In the genomic region with DNA sequence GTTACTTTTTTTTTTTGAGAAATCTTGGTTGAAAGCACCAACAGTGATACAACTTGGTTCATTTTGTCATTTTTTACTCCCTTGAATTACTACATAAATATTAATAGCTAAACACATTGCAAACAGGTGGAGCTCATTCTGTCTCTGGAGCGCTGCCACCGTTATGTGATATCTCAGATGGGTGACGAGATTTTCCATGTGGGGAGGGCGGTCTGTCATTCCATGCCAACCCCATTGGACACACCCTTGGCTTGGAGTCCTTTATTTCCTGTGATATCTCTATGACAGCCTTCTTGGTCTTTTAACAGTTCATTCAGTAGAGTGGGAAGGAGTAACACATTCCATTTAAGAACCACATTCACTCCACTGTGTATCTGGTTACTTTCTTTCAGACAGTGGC, we compare ENCODE assay signal across 29 cellular contexts.
"Had no signal": no experiment of that assay in that cellular context is flagged by ENCODE, and none has a peak within 500 bp of the region (broad histone marks: within the 10 kb centered on the region; RNA-seq: fewer than 3 reads in every experiment).

No MANE protein-coding gene starts in this region.

- ATAC-seq: esophagus mucosa; left lung; lower lobe of right lung; sciatic nerve; stimulated activated naive B cell treated with anti-CD40 and anti-IgM and Interleukin-4, amounts not matched to agents 10 μg/mL and 1 μg/mL and 100 μg/mL, for 72 hours; WTC11 had no signal

- DNase-seq: activated CD4-positive, alpha-beta memory T cell treated with anti-CD3 and anti-CD28 coated beads, Interleukin-2, amount 10 ng/mL, durations not matched to agents 7 days and 5 days; activated CD4-positive, alpha-beta T cell treated with anti-CD3 and anti-CD28 coated beads for 1 hour; activated CD4-positive, alpha-beta T cell treated with anti-CD3 and anti-CD28 coated beads, Interleukin-2, amount 10 ng/mL, durations not matched to agents 7 days and 5 days; activated CD8-positive, alpha-beta memory T cell treated with anti-CD3 and anti-CD28 coated beads, Interleukin-2, amount 50 U/mL, for 48 hours; activated gamma-delta T cell; activated naive CD4-positive, alpha-beta T cell treated with anti-CD3 and anti-CD28 coated beads, Interleukin-2, amount 10 ng/mL, durations not matched to agents 7 days and 5 days; activated naive CD8-positive, alpha-beta T cell treated with anti-CD3 and anti-CD28 coated beads, Interleukin-2, amount 10 ng/mL, durations not matched to agents 7 days and 5 days; activated T-cell treated with anti-CD3 and anti-CD28 coated beads, Interleukin-2, amount 50 U/mL, for 24 hours; caudate nucleus; endodermal cell; glutamatergic neuron; left lung; lower lobe of right lung; mesenchymal stem cell; nephron progenitor cell; ovary; retina; stimulated activated CD4-positive, alpha-beta T cell treated with anti-CD3 and anti-CD28 coated beads, Interleukin-15, amount 100 ng/mL, for 24 hours; stimulated activated CD4-positive, alpha-beta T cell treated with anti-CD3 and anti-CD28 coated beads, Interleukin-2, amount 100 ng/mL, for 24 hours; stimulated activated naive B cell treated with anti-CD40 and anti-IgM and Interleukin-4, amounts not matched to agents 10 μg/mL and 1 μg/mL and 100 μg/mL, for 72 hours; stomach; T-helper 2 cell; thyroid gland; upper lobe of left lung had no signal

- H3K9me3 ChIP-seq: gastrocnemius medialis, left lung, lower lobe of right lung, neutrophil, ovary, stomach, thyroid gland, upper lobe of left lung had no signal

- H3K4me3 ChIP-seq: gastrocnemius medialis, left lung, lower lobe of right lung, ovary, stomach, thyroid gland, upper lobe of left lung had no signal

- H3K27ac ChIP-seq: gastrocnemius medialis, left lung, lower lobe of right lung, neutrophil, ovary, stomach, thyroid gland, upper lobe of left lung had no signal

- H3K4me1 ChIP-seq: left lung, lower lobe of right lung, stomach, thyroid gland, upper lobe of left lung had no signal

- H3K36me3 ChIP-seq: gastrocnemius medialis, left lung, lower lobe of right lung, neutrophil, ovary, stomach, thyroid gland, upper lobe of left lung had no signal

- H3K27me3 ChIP-seq: gastrocnemius medialis, left lung, neutrophil, ovary, stomach, thyroid gland, upper lobe of left lung had no signal
